ENCODE assay signal across 1 cellular context in genomic region chr10:73414230-73414981, GRCh38.
TF ChIP-seq lines count a peak whose summit lies in the region.

No MANE protein-coding gene starts in this region.

TF ChIP-seq in IMR-90, 13 proteins besides CTCF, POLR2A, EP300 and RAD21:
- TF ChIP-seq CHD1 (IDR thresholded peaks at IDR 0.05; ENCODE audit: low read depth, low read length) (no peak), RCOR1 (IDR thresholded peaks at IDR 0.05; ENCODE audit: insufficient replicate concordance, low read length) (no peak), NFE2L2 (IDR thresholded peaks at IDR 0.05; ENCODE audit: low read depth, low read length) (no peak), BHLHE40 (IDR thresholded peaks at IDR 0.05; ENCODE audit: low read depth, low read length) (no peak), ELK1 (IDR thresholded peaks at IDR 0.05; ENCODE audit: borderline replicate concordance, low read depth, low read length) (no peak), MAZ (IDR thresholded peaks at IDR 0.05; ENCODE audit: borderline replicate concordance, low read depth, low read length) (no peak), USF2 (IDR thresholded peaks at IDR 0.05; ENCODE audit: low read depth, low read length) (no peak), RFX5 (IDR thresholded peaks at IDR 0.05; ENCODE audit: low read depth, low read length) (no peak), FOS (IDR thresholded peaks at IDR 0.05; ENCODE audit: low read depth, low read length) (no peak), CEBPB (IDR thresholded peaks at IDR 0.05; ENCODE audit: low read depth, low read length) (no peak), SMC3 (IDR thresholded peaks at IDR 0.05; ENCODE audit: low read depth, low read length) (no peak), MAFK (IDR thresholded peaks at IDR 0.05; ENCODE audit: low read depth, low read length) (no peak), MXI1 (IDR thresholded peaks at IDR 0.05; ENCODE audit: borderline replicate concordance, low read depth, low read length) (no peak)
TF ChIP-seq in IMR-90: peak in this region for 0.
